ENCODE assay signal across 22 cellular contexts in genomic region chr12:12399906-12400305, GRCh38. TPM values are rescaled to one million over a fixed set of nuclear protein-coding genes. Genes with fewer than 3 reads are reported as not detected.
DNase-seq lines count a peak whose midpoint lies in the region; ATAC-seq and TF ChIP-seq lines count a peak whose summit lies in the region.
"Had no signal": no experiment of that assay in that cellular context is flagged by ENCODE, and none has a peak within 500 bp of the region (broad histone marks: within the 10 kb centered on the region; RNA-seq: fewer than 3 reads in every experiment).

No MANE protein-coding gene starts in this region.

- H3K36me3 Mint-ChIP-seq in stimulated activated effector memory CD8-positive, alpha-beta T cell treated with anti-CD3 and anti-CD28 coated beads, Interleukin-12 subunit alpha, Interleukin-12 subunit beta, amount 100 ng/mL, for 72 hours = no peaks in the 10 kb centered on the region
- peaks cover 37% of the 10 kb centered on the region for H3K36me3 Mint-ChIP-seq in activated T-helper 1 cell treated with anti-CD3 and anti-CD28 coated beads, Interleukin-12 subunit alpha, Interleukin-12 subunit beta, Interleukin-2, Interleukin-4 antibody, amounts not matched to agents 30 ng/mL and 10 ng/mL and 1 ng/mL, durations not matched to agents 14 hours and 24 hours and 36 hours (ENCODE audit: low read depth)

- H3K9me3 Mint-ChIP-seq in stimulated activated effector memory CD8-positive, alpha-beta T cell treated with anti-CD3 and anti-CD28 coated beads, Interleukin-12 subunit alpha, Interleukin-12 subunit beta, amount 100 ng/mL, for 72 hours = no peaks in the 10 kb centered on the region
- peaks cover 8% of the 10 kb centered on the region for H3K9me3 Mint-ChIP-seq in activated T-helper 1 cell treated with anti-CD3 and anti-CD28 coated beads, Interleukin-12 subunit alpha, Interleukin-12 subunit beta, Interleukin-2, Interleukin-4 antibody, amounts not matched to agents 30 ng/mL and 10 ng/mL and 1 ng/mL, durations not matched to agents 14 hours and 24 hours and 36 hours
- H3K9me3 Mint-ChIP-seq: activated naive CD4-positive, alpha-beta T cell treated with anti-CD3 and anti-CD28 coated beads, Interleukin-2, amount 50 U/mL, for 24 hours had no signal

- H3K27ac ChIP-seq in 22Rv1 (peak overlapping the region; percentile 95), VCaP (peak overlapping the region; percentile 9; the same call in 1 of the 2 replicates), gastroesophageal sphincter (peak overlapping the region in 3 of 4 donors; percentile 32 to 76 (median 56))

- H3K4me3 Mint-ChIP-seq in stimulated activated effector memory CD8-positive, alpha-beta T cell treated with anti-CD3 and anti-CD28 coated beads, Interleukin-12 subunit alpha, Interleukin-12 subunit beta, amount 100 ng/mL, for 72 hours = no peak overlapping the region
- H3K4me3 Mint-ChIP-seq in activated T-helper 1 cell treated with anti-CD3 and anti-CD28 coated beads, Interleukin-12 subunit alpha, Interleukin-12 subunit beta, Interleukin-2, Interleukin-4 antibody, amounts not matched to agents 30 ng/mL and 10 ng/mL and 1 ng/mL, durations not matched to agents 14 hours and 24 hours and 36 hours = no peak overlapping the region
- H3K4me3 Mint-ChIP-seq: activated naive CD4-positive, alpha-beta T cell treated with anti-CD3 and anti-CD28 coated beads, Interleukin-2, amount 50 U/mL, for 24 hours; IgD-negative memory B cell; naive thymus-derived CD8-positive, alpha-beta T cell had no signal

- TF ChIP-seq POLR2A in gastroesophageal sphincter (IDR thresholded peaks at IDR 0.05) = no peak

- no peak for TF ChIP-seq EP300 in gastroesophageal sphincter (IDR thresholded peaks at IDR 0.05)

- H3K27me3 Mint-ChIP-seq in activated T-helper 1 cell treated with anti-CD3 and anti-CD28 coated beads, Interleukin-12 subunit alpha, Interleukin-12 subunit beta, Interleukin-2, Interleukin-4 antibody, amounts not matched to agents 30 ng/mL and 10 ng/mL and 1 ng/mL, durations not matched to agents 14 hours and 24 hours and 36 hours (ENCODE audit: insufficient read depth) = no peaks in the 10 kb centered on the region
- H3K27me3 Mint-ChIP-seq: activated naive CD4-positive, alpha-beta T cell treated with anti-CD3 and anti-CD28 coated beads, Interleukin-2, amount 50 U/mL, for 24 hours; IgD-negative memory B cell; naive thymus-derived CD8-positive, alpha-beta T cell had no signal

- peak overlapping the region; percentile 20 for H3K27ac Mint-ChIP-seq in stimulated activated effector memory CD8-positive, alpha-beta T cell treated with anti-CD3 and anti-CD28 coated beads, Interleukin-12 subunit alpha, Interleukin-12 subunit beta, amount 100 ng/mL, for 72 hours
- H3K27ac Mint-ChIP-seq in activated T-helper 1 cell treated with anti-CD3 and anti-CD28 coated beads, Interleukin-12 subunit alpha, Interleukin-12 subunit beta, Interleukin-2, Interleukin-4 antibody, amounts not matched to agents 30 ng/mL and 10 ng/mL and 1 ng/mL, durations not matched to agents 14 hours and 24 hours and 36 hours = no peak overlapping the region

- H3K27me3 ChIP-seq in gastroesophageal sphincter = no peaks in the 10 kb centered on the region
- H3K27me3 ChIP-seq: tibial nerve had no signal

- TF ChIP-seq CTCF in 22Rv1 (IDR thresholded peaks at IDR 0.05) (no peak), VCaP (conservative IDR thresholded peaks at IDR 0.05) (no peak), gastroesophageal sphincter (IDR thresholded peaks at IDR 0.05) (no peak)

- intact Hi-C loops in activated T-helper 1 cell treated with anti-CD3 and anti-CD28 coated beads, Interleukin-12 subunit alpha, Interleukin-12 subunit beta, Interleukin-2, Interleukin-4 antibody, amounts not matched to agents 30 ng/mL and 10 ng/mL and 1 ng/mL, durations not matched to agents 14 hours and 24 hours and 36 hours (cut with micrococcal nuclease) = loop anchor here (5.0 kb wide), 1 partner anchor 32 kb away; no protein-coding TSS in a partner anchor

- WGBS in gastroesophageal sphincter (ENCODE audit: low coverage in 1 of 2), 2 donors = 81% methylated on average over 3 of the region's 3 CpGs

- DNase-seq in stimulated activated effector memory CD8-positive, alpha-beta T cell treated with anti-CD3 and anti-CD28 coated beads, Interleukin-12 subunit alpha, Interleukin-12 subunit beta, amount 100 ng/mL, for 72 hours (ENCODE audit: low spot score in 2 of 2) = no peak
- DNase-seq in NCI-H748 (lab: John Stamatoyannopoulos, UW; ENCODE audit: unreplicated experiment) (no peak), islet precursor cell (no peak)
- DNase-seq in activated T-helper 1 cell treated with anti-CD3 and anti-CD28 coated beads, Interleukin-12 subunit alpha, Interleukin-12 subunit beta, Interleukin-2, Interleukin-4 antibody, amounts not matched to agents 30 ng/mL and 10 ng/mL and 1 ng/mL, durations not matched to agents 14 hours and 24 hours and 36 hours (ENCODE audit: low spot score) = no peak
- DNase-seq: activated CD4-positive, alpha-beta T cell treated with anti-CD3 and anti-CD28 coated beads for 48 hours; DMS79; glutamatergic neuron; mesendoderm; MM.1S; naive thymus-derived CD8-positive, alpha-beta T cell; NCI-H146; NCI-H226; small intestine; stimulated activated CD4-positive, alpha-beta T cell treated with anti-CD3 and anti-CD28 coated beads, Interleukin-4, amount 100 ng/mL, for 4 hours had no signal

- no peak overlapping the region for H3K4me3 ChIP-seq in gastroesophageal sphincter
- H3K4me3 ChIP-seq: tibial nerve had no signal

- ATAC-seq in gastroesophageal sphincter (no peak), HG02870 (IDR thresholded peaks at IDR 0.05; ENCODE audit: unreplicated experiment) (no peak)
- ATAC-seq in stimulated activated effector memory CD8-positive, alpha-beta T cell treated with anti-CD3 and anti-CD28 coated beads, Interleukin-12 subunit alpha, Interleukin-12 subunit beta, amount 100 ng/mL, for 72 hours = no peak
- ATAC-seq: esophagus mucosa; naive thymus-derived CD8-positive, alpha-beta T cell had no signal

- no peaks in the 10 kb centered on the region for H3K9me3 ChIP-seq in gastroesophageal sphincter
- H3K9me3 ChIP-seq: tibial nerve had no signal

- H3K4me1 ChIP-seq in gastroesophageal sphincter = peaks cover 3 to 52% (median 4%) of the 10 kb centered on the region in 3 donors

- H3K36me3 ChIP-seq in gastroesophageal sphincter = no peaks in the 10 kb centered on the region
- H3K36me3 ChIP-seq: tibial nerve had no signal

- peaks cover 44% of the 10 kb centered on the region for H3K4me1 Mint-ChIP-seq in stimulated activated effector memory CD8-positive, alpha-beta T cell treated with anti-CD3 and anti-CD28 coated beads, Interleukin-12 subunit alpha, Interleukin-12 subunit beta, amount 100 ng/mL, for 72 hours
- peaks cover 59% of the 10 kb centered on the region for H3K4me1 Mint-ChIP-seq in activated T-helper 1 cell treated with anti-CD3 and anti-CD28 coated beads, Interleukin-12 subunit alpha, Interleukin-12 subunit beta, Interleukin-2, Interleukin-4 antibody, amounts not matched to agents 30 ng/mL and 10 ng/mL and 1 ng/mL, durations not matched to agents 14 hours and 24 hours and 36 hours (ENCODE audit: low read depth)

RNA-seq across cellular contexts. Expression of gene BORCS5, which starts 43.0 kb away (rescaled TPM):
- total RNA-seq in gastroesophageal sphincter = 10 to 100 TPM; 10.5 to 29.1 (median 19.0) TPM
- 34.5 and 39.6 TPM in 2 replicates for total RNA-seq in activated T-helper 1 cell treated with anti-CD3 and anti-CD28 coated beads, Interleukin-12 subunit alpha, Interleukin-12 subunit beta, Interleukin-2, Interleukin-4 antibody, amounts not matched to agents 30 ng/mL and 10 ng/mL and 1 ng/mL, durations not matched to agents 14 hours and 24 hours and 36 hours

RNA-seq across cellular contexts. Expression of gene MANSC1, which starts 49.9 kb away (rescaled TPM):
- total RNA-seq in gastroesophageal sphincter = 10 to 100 TPM; 11.0 to 31.2 (median 22.1) TPM
- 0.83 and 1.4 TPM in 2 replicates for total RNA-seq in activated T-helper 1 cell treated with anti-CD3 and anti-CD28 coated beads, Interleukin-12 subunit alpha, Interleukin-12 subunit beta, Interleukin-2, Interleukin-4 antibody, amounts not matched to agents 30 ng/mL and 10 ng/mL and 1 ng/mL, durations not matched to agents 14 hours and 24 hours and 36 hours

Comparison
In these comparisons a context has a peak if more than half of its experiments do, and no peak if none do; other contexts are left out.
1. H3K27ac ChIP-seq: peak in every context shown above with its lines; median percentile 95 in 22Rv1; 56 in gastroesophageal sphincter; 9 in VCaP.